In genomic region chr11:96197801-96198465, GRCh38 we compare ENCODE assay signal across 8 cellular contexts.
DNase-seq lines count a peak whose midpoint lies in the region; ATAC-seq, FAIRE-seq and TF ChIP-seq lines count a peak whose summit lies in the region.

No MANE protein-coding gene starts in this region.

- no peak overlapping the region for H3K56ac ChIP-seq in IMR-90 (ENCODE audit: extremely low read depth, insufficient read depth, low read length)

- DNase-seq in GM18507 (ENCODE audit: extremely low spot score, insufficient read length, low read depth) (no peak), IMR-90 (no peak), left lung (no peak), ecto neural progenitor cell (ENCODE audit: low spot score) (no peak), right atrium auricular region (ENCODE audit: low spot score) (no peak), heart right ventricle (no peak)
- no peak for DNase-seq in activated CD4-positive, alpha-beta T cell treated with anti-CD3 and anti-CD28 coated beads for 1 hour

- no peak for TF ChIP-seq RAD21 in IMR-90 (IDR thresholded peaks at IDR 0.05; ENCODE audit: low read length)

- peak overlapping the region; percentile 72; the same call in 1 of the 2 replicates for H3K23ac ChIP-seq in IMR-90 (ENCODE audit: low read depth, low read length)

- peak overlapping the region; percentile 71 for H2BK5ac ChIP-seq in IMR-90 (ENCODE audit: low read depth, low read length, poor library complexity, severe bottlenecking)

- H3K4me2 ChIP-seq in IMR-90 (ENCODE audit: low read depth, low read length) = no peak overlapping the region

- H3K27me3 ChIP-seq in IMR-90 (ENCODE audit: control insufficient read depth, insufficient read depth, low read length) (no peaks in the 10 kb centered on the region), left lung (no peaks in the 10 kb centered on the region), right atrium auricular region (no peaks in the 10 kb centered on the region), heart right ventricle (no peaks in the 10 kb centered on the region)

- H2AK5ac ChIP-seq in IMR-90 (ENCODE audit: low read depth, low read length) = no peak overlapping the region; the same call in 1 of the 2 replicates

- H4K5ac ChIP-seq in IMR-90 (ENCODE audit: low read depth, low read length) = peak overlapping the region; percentile 45; the same call in 1 of the 2 replicates

- peaks cover 5% of the 10 kb centered on the region for H3K9me1 ChIP-seq in IMR-90 (ENCODE audit: insufficient read depth, low read length)

- peak overlapping the region; percentile 6 to 76; a peak in 3 of 4 replicates for H4K8ac ChIP-seq in IMR-90 (ENCODE audit: low read depth in 2 of 2, low read length in 2 of 2)

- CTCF ChIA-PET in IMR-90 (lab: Yijun Ruan, JAX) = interaction anchor here (0.7 kb wide), 1 partner anchor 105 kb away, joined by 3 read pairs; no protein-coding TSS in a partner anchor

- H2AFZ ChIP-seq in IMR-90 (replicated peaks; ENCODE audit: low read length, poor library complexity) = no peak overlapping the region

- H3K36me3 ChIP-seq in IMR-90 (ENCODE audit: control insufficient read depth, insufficient read depth, low read length) (no peaks in the 10 kb centered on the region), left lung (no peaks in the 10 kb centered on the region), right atrium auricular region (no peaks in the 10 kb centered on the region), heart right ventricle (no peaks in the 10 kb centered on the region)

- no peaks in the 10 kb centered on the region for H3K9me3 ChIP-seq in IMR-90 (ENCODE audit: control insufficient read depth, insufficient read depth, low read length)
- no peaks in the 10 kb centered on the region for H3K9me3 ChIP-seq in left lung
- no peaks in the 10 kb centered on the region for H3K9me3 ChIP-seq in right atrium auricular region
- no peaks in the 10 kb centered on the region for H3K9me3 ChIP-seq in heart right ventricle

- peak overlapping the region; percentile 61; the same call in 1 of the 2 replicates for H2BK20ac ChIP-seq in IMR-90 (ENCODE audit: low read depth, low read length)

- peak overlapping the region; percentile 55; the same call in 2 of the 3 replicates for H2BK15ac ChIP-seq in IMR-90 (ENCODE audit: low read depth, low read length)

- H3K14ac ChIP-seq in IMR-90 (replicated peaks; ENCODE audit: low read depth, low read length) = peak overlapping the region; percentile 17; the same call in 1 of the 2 replicates

- dilution Hi-C loops in IMR-90 (cut with HindIII; ENCODE audit: low sequenced_read_pairs, unreplicated experiment) = no loop called here

- no peak overlapping the region for H3K9ac ChIP-seq in IMR-90 (ENCODE audit: low read depth, low read length)

- TF ChIP-seq CTCF in IMR-90 (conservative IDR thresholded peaks at IDR 0.05; ENCODE audit: low read depth, low read length) (no peak), left lung (IDR thresholded peaks at IDR 0.05) (no peak), right atrium auricular region (IDR thresholded peaks at IDR 0.05) (no peak), heart right ventricle (IDR thresholded peaks at IDR 0.05) (no peak)

- H2BK120ac ChIP-seq in IMR-90 (ENCODE audit: low read depth, low read length) = peak overlapping the region; percentile 56; the same call in 1 of the 2 replicates

- H3K79me1 ChIP-seq in IMR-90 (ENCODE audit: low read depth in 1 of 2, low read length in 2 of 2) = peaks cover 41 to 60% of the 10 kb centered on the region in 2 experiments

- H3K18ac ChIP-seq in IMR-90 (ENCODE audit: low read depth, low read length) = peak overlapping the region; percentile 86; the same call in 1 of the 2 replicates

- H3K4me3 ChIP-seq in IMR-90 (ENCODE audit: insufficient read depth, low read depth, low read length) = no peak overlapping the region
- H3K4me3 ChIP-seq in left lung = no peak overlapping the region
- H3K4me3 ChIP-seq in right atrium auricular region = no peak overlapping the region
- H3K4me3 ChIP-seq in heart right ventricle = no peak overlapping the region

- no peak overlapping the region for H2AK9ac ChIP-seq in IMR-90 (replicated peaks; ENCODE audit: low read depth, low read length, poor library complexity)

- H4K20me1 ChIP-seq in IMR-90 (ENCODE audit: insufficient read depth, low read length) = no peaks in the 10 kb centered on the region

- H3K27ac ChIP-seq in IMR-90 (ENCODE audit: insufficient read depth, low read length) = no peak overlapping the region
- no peak overlapping the region for H3K27ac ChIP-seq in left lung
- H3K27ac ChIP-seq in right atrium auricular region = peak overlapping the region in 1 of 2 donors; percentile 1
- peak overlapping the region in 3 of 10 donors; percentile 3 to 59 (median 44) for H3K27ac ChIP-seq in heart right ventricle

- H3K4me1 ChIP-seq in IMR-90 (ENCODE audit: control insufficient read depth, insufficient read depth, low read length) = peaks cover 22% of the 10 kb centered on the region
- H3K4me1 ChIP-seq in left lung = peaks cover 20 to 47% of the 10 kb centered on the region in 2 donors
- H3K4me1 ChIP-seq in right atrium auricular region = peaks cover 0 to 19% of the 10 kb centered on the region in 2 donors
- peaks cover 4 to 61% (median 41%) of the 10 kb centered on the region in 9 donors for H3K4me1 ChIP-seq in heart right ventricle

- peak; percentile 70 for FAIRE-seq in GM18507 (lab: Jason Lieb, UNC)

- peak overlapping the region; percentile 72 for H4K91ac ChIP-seq in IMR-90 (ENCODE audit: insufficient read depth, low read depth, low read length)

- 100% methylated on average over 1 of the region's 2 CpGs; no CpG with 5 or more reads in 1 of the 2 experiments for WGBS in IMR-90 (ENCODE audit: extremely low coverage in 2 of 2, insufficient read length in 1 of 2), 2 experiments
- whole genome bisulfite sequencing in heart right ventricle, 2 donors = 91 to 95% methylated on average over 2 of the region's 2 CpGs

- in situ Hi-C loops in IMR-90 (cut with MboI; ENCODE audit: low sequenced_read_pairs) = no loop called here

- no peak for TF ChIP-seq POLR2A in IMR-90 (IDR thresholded peaks at IDR 0.05; ENCODE audit: low read depth, low read length)

- peak overlapping the region; percentile 64; the same call in 1 of the 2 replicates for H3K4ac ChIP-seq in IMR-90 (ENCODE audit: low read depth, low read length)

- intact Hi-C loops in IMR-90 (cut with micrococcal nuclease) (no loop called here), left lung (cut with DNase I) (no loop called here), heart right ventricle (cut with DNase I) (loop anchor here in 1 of 10 donors (5.0 kb wide), 1 partner anchor 36 kb away; no protein-coding TSS in a partner anchor)

- peak; percentile 74 for ATAC-seq in GM21717 (IDR thresholded peaks at IDR 0.05; ENCODE audit: unreplicated experiment)
- ATAC-seq in IMR-90 (ENCODE audit: low read depth) = no peak
- peak; percentile 24 for ATAC-seq in left lung
- no peak for ATAC-seq in heart right ventricle

- POLR2A ChIA-PET in IMR-90 (lab: Charles Lee; ENCODE audit: unreplicated experiment) = no interaction called here

- BruUV-seq in IMR-90 (replicated peaks; lab: Mats Ljungman, UMichigan) = no TSS peak

TF ChIP-seq in IMR-90, 13 proteins besides CTCF, POLR2A, EP300 and RAD21:
- TF ChIP-seq FOS (IDR thresholded peaks at IDR 0.05; ENCODE audit: low read depth, low read length) (no peak), BHLHE40 (IDR thresholded peaks at IDR 0.05; ENCODE audit: low read depth, low read length) (no peak), SMC3 (IDR thresholded peaks at IDR 0.05; ENCODE audit: low read depth, low read length) (no peak), CHD1 (IDR thresholded peaks at IDR 0.05; ENCODE audit: low read depth, low read length) (no peak), NFE2L2 (IDR thresholded peaks at IDR 0.05; ENCODE audit: low read depth, low read length) (no peak), RFX5 (IDR thresholded peaks at IDR 0.05; ENCODE audit: low read depth, low read length) (no peak), MAFK (IDR thresholded peaks at IDR 0.05; ENCODE audit: low read depth, low read length) (no peak), MXI1 (IDR thresholded peaks at IDR 0.05; ENCODE audit: borderline replicate concordance, low read depth, low read length) (no peak), MAZ (IDR thresholded peaks at IDR 0.05; ENCODE audit: borderline replicate concordance, low read depth, low read length) (no peak), CEBPB (IDR thresholded peaks at IDR 0.05; ENCODE audit: low read depth, low read length) (no peak), RCOR1 (IDR thresholded peaks at IDR 0.05; ENCODE audit: insufficient replicate concordance, low read length) (no peak)
- TF ChIP-seq, protein P1, sequence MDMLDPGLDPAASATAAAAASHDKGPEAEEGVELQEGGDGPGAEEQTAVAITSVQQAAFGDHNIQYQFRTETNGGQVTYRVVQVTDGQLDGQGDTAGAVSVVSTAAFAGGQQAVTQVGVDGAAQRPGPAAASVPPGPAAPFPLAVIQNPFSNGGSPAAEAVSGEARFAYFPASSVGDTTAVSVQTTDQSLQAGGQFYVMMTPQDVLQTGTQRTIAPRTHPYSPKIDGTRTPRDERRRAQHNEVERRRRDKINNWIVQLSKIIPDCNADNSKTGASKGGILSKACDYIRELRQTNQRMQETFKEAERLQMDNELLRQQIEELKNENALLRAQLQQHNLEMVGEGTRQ (IDR thresholded peaks at IDR 0.05; ENCODE audit: low read depth, low read length) = no peak
- TF ChIP-seq, protein P2, sequence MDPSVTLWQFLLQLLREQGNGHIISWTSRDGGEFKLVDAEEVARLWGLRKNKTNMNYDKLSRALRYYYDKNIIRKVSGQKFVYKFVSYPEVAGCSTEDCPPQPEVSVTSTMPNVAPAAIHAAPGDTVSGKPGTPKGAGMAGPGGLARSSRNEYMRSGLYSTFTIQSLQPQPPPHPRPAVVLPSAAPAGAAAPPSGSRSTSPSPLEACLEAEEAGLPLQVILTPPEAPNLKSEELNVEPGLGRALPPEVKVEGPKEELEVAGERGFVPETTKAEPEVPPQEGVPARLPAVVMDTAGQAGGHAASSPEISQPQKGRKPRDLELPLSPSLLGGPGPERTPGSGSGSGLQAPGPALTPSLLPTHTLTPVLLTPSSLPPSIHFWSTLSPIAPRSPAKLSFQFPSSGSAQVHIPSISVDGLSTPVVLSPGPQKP (IDR thresholded peaks at IDR 0.05; ENCODE audit: borderline replicate concordance, low read depth, low read length) = no peak

Comparison
In these comparisons a context has a peak if more than half of its experiments do, and no peak if none do; other contexts are left out.
1. ATAC-seq: peak in GM21717 (single experiment) and left lung (single experiment); none in IMR-90 (single experiment) and heart right ventricle (0 of 8).